ENCODE assay signal across 30 cellular contexts in the genomic region with DNA sequence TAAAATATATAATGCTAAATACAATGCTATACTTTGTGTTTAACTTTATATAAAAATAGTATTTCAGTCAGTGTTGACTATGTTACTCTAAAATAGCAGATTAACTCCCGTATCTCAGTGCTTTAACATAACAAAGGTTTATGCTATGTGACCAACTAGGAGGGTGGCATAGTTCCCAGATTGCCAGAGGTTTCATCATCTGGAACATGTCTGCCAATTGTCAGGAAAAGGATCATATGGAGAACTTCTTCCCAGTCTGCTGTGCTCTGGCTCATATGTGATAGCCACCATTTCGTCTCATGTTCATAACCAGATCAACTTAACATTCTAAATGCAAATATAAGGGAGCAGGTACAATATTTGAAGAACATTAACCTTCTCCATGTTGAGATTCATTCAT.
"Had no signal": no experiment of that assay in that cellular context is flagged by ENCODE, and none has a peak within 500 bp of the region (broad histone marks: within the 10 kb centered on the region; RNA-seq: fewer than 3 reads in every experiment).

No MANE protein-coding gene starts in this region.

- H3K4me3 ChIP-seq: gastroesophageal sphincter, hepatocyte, pancreas, prostate gland, skin epidermis, vagina had no signal

- H3K9me3 ChIP-seq: pancreas, prostate gland, vagina had no signal

- H3K27me3 ChIP-seq: brain microvascular endothelial cell, gastroesophageal sphincter, hepatocyte, vagina had no signal

- H3K36me3 ChIP-seq: brain microvascular endothelial cell, gastroesophageal sphincter, pancreas, prostate gland, vagina had no signal

- H2AFZ ChIP-seq: hepatocyte had no signal

- H3K4me2 ChIP-seq: hepatocyte had no signal

- H3K4me1 ChIP-seq: gastroesophageal sphincter, pancreas, prostate gland, vagina had no signal

- H3K79me2 ChIP-seq: hepatocyte had no signal

- ATAC-seq: gastroesophageal sphincter; left cardiac atrium; naive thymus-derived CD8-positive, alpha-beta T cell; pancreas; sciatic nerve; stimulated activated effector memory CD8-positive, alpha-beta T cell treated with anti-CD3 and anti-CD28 coated beads, Interleukin-12 subunit alpha, Interleukin-12 subunit beta, amount 100 ng/mL, for 72 hours; stimulated activated naive CD8-positive, alpha-beta T cell treated with anti-CD3 and anti-CD28 coated beads, Interleukin-15, amount 100 ng/mL, for 72 hours; T-helper 17 cell had no signal

- H3K27ac ChIP-seq: brain microvascular endothelial cell, gastroesophageal sphincter, hepatocyte, pancreas, prostate gland, skin epidermis, vagina had no signal

- DNase-seq: activated CD4-positive, alpha-beta memory T cell treated with anti-CD3 and anti-CD28 coated beads for 36 hours; activated CD4-positive, alpha-beta T cell treated with anti-CD3 and anti-CD28 coated beads, Interleukin-2, amount 10 ng/mL, durations not matched to agents 24 days and 14 days; activated CD4-positive, CD25-positive, alpha-beta regulatory T cell treated with anti-CD3 and anti-CD28 coated beads, Interleukin-2, amount 50 U/mL, for 72 hours; activated CD8-positive, alpha-beta memory T cell treated with anti-CD3 and anti-CD28 coated beads, Interleukin-2, amount 50 U/mL, for 48 hours; activated gamma-delta T cell; activated naive CD4-positive, alpha-beta T cell treated with anti-CD3 and anti-CD28 coated beads, Interleukin-2, amount 10 ng/mL, durations not matched to agents 7 days and 5 days; activated naive CD8-positive, alpha-beta T cell treated with anti-CD3 and anti-CD28 coated beads, Interleukin-2, amount 10 ng/mL, durations not matched to agents 7 days and 5 days; activated T-cell treated with anti-CD3 and anti-CD28 coated beads, Interleukin-2, amount 50 U/mL, for 24 hours; amniotic stem cell; brain microvascular endothelial cell; central memory CD4-positive, alpha-beta T cell; dermis blood vessel endothelial cell; effector memory CD4-positive, alpha-beta T cell; left cardiac atrium; naive thymus-derived CD8-positive, alpha-beta T cell; nucleus accumbens; pancreas; retina; stimulated activated CD4-positive, alpha-beta T cell treated with anti-CD3 and anti-CD28 coated beads, Interleukin-4, amount 100 ng/mL, for 24 hours; stimulated activated naive CD8-positive, alpha-beta T cell treated with anti-CD3 and anti-CD28 coated beads, Interleukin-15, amount 100 ng/mL, for 72 hours; substantia nigra; T-helper 17 cell; T1000 had no signal
